11 cellular contexts compared by ENCODE assay signal in the genomic region with DNA sequence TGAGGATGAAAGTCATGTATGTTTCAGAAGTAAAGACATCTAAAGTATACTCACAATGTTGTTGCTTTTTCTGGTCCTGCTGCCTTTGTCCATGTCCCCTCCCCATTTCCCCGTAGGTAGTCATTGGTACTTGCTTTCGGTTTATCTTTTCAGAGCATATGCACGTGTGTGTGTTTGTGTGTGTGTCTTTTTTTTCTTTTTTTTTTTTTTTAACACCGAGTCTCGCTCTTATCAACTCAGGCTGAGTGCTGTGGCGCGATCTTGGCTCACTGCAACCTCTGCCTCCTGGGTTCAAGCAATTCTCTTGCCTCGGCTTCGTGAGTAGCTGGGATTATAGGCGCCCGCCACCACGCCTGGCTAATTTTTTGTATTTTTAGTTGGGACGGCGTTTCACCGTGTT. TPM values are rescaled to one million over a fixed set of nuclear protein-coding genes. Genes with fewer than 3 reads are reported as not detected.
"Had no signal": no experiment of that assay in that cellular context is flagged by ENCODE, and none has a peak within 500 bp of the region (broad histone marks: within the 10 kb centered on the region; RNA-seq: fewer than 3 reads in every experiment).

No MANE protein-coding gene starts in this region.

RNA-seq across cellular contexts. Expression of a gene that starts 57.4 kb away (rescaled TPM):
- total RNA-seq: OCI-LY7, PC-3, PC-9, Peyer's patch, Right ventricle myocardium inferior, RPMI7951, SJCRH30, SJSA1, SK-MEL-5, T-cell had no signal
- polyA plus RNA-seq: SK-N-SH had no signal
